ENCODE assay signal across 8 cellular contexts in the genomic region with DNA sequence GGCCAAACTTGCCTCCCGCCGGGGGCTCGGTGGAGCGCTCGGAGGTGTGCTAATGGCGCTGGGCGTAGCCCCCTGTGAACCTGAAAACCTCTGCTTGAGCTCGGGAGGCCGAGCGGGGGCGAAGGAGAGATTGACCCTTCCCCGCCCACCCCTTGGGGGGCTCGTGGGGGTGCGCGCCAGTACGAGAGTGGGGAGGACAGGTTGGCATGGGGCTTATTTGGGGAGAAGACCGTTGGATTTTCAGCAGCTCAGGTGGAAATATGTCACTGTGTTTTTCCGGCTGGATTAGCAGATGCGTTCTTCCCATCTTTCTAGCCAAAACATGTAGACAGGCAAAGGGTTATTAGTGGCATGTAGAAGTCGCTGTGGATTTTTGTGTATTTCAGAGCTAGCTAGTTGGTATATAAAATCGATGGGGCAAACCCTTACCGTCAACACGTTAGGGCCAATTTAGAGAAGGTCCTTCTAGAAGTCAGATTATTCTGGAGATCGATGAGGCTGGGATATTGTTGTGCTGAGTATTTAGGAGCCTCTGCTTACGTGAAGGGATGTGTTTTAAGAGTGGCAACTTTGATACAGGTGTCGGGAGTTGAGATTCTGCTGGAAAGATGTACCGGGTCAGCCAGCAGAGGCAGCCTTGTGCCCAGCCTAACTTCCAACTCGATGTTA. TPM values are rescaled to one million over a fixed set of nuclear protein-coding genes. Genes with fewer than 3 reads are reported as not detected.
A peak's percentile ranks its signal among the peaks of the same experiment; 100 is the strongest.
DNase-seq lines count a peak whose midpoint lies in the region; ATAC-seq and TF ChIP-seq lines count a peak whose summit lies in the region.

No MANE protein-coding gene starts in this region.

- H3K4me3 ChIP-seq in NB4 (ENCODE audit: low read depth, low read length), result peak overlapping the region; percentile 83

- ATAC-seq in HG02642 (IDR thresholded peaks at IDR 0.05; ENCODE audit: poor library complexity, unreplicated experiment), result peak; percentile 31

- TF ChIP-seq CTCF in GM12873 (IDR thresholded peaks at IDR 0.05; ENCODE audit: insufficient read depth, low read depth, low read length, missing control alignments) (peak; percentile 84), NB4 (IDR thresholded peaks at IDR 0.05; ENCODE audit: low read depth, low read length) (peak; percentile 65)

- TF ChIP-seq POLR2A in NB4 (IDR thresholded peaks at IDR 0.05; ENCODE audit: extremely low read depth, insufficient read length), result no peak

- peak; percentile 61 for DNase-seq in A172 (ENCODE audit: low spot score)
- peak; percentile 66 for DNase-seq in NB4 (ENCODE audit: low read depth)
- DNase-seq in T-helper 9 cell, result peak; percentile 21
- DNase-seq in cerebellum (ENCODE audit: low spot score), result peak; percentile 60
- DNase-seq in kidney tubule cell (ENCODE audit: low spot score), result peak; percentile 75
- peak in 2 of 3 experiments; percentile 18 to 26 for DNase-seq in stimulated activated CD4-positive, alpha-beta T cell treated with anti-CD3 and anti-CD28 coated beads, TNF-alpha, amount 100 ng/mL, for 24 hours (ENCODE audit: low read depth in 3 of 3)

RNA-seq across cellular contexts. Expression of a gene that starts 0.5 kb away (rescaled TPM):
- 5.9 and 9.9 TPM in 2 replicates for total RNA-seq in A172 (2014; rRNA removed; shearing (Covaris generic))
- 28.8 TPM for total RNA-seq in cerebellum

RNA-seq across cellular contexts. Expression of a gene that starts 41.9 kb away (rescaled TPM):
- total RNA-seq in A172 (2014; rRNA removed; shearing (Covaris generic)), result not detected in 2 replicates
- 9.5 TPM for total RNA-seq in cerebellum

Comparison
In these comparisons a context has a peak if more than half of its experiments do, and no peak if none do; other contexts are left out.
1. Peak in every context shown above with its lines: DNase-seq, ATAC-seq and H3K4me3 ChIP-seq.
2. DNase-seq: peak in every context shown above with its lines; median percentile 75 in kidney tubule cell; 66 in NB4; 61 in A172; 60 in cerebellum; 22 in stimulated activated CD4-positive, alpha-beta T cell treated with anti-CD3 and anti-CD28 coated beads, TNF-alpha, amount 100 ng/mL, for 24 hours; 21 in T-helper 9 cell.
3. RNA of a gene that starts 41.9 kb away (total RNA-seq): 9.5 TPM in cerebellum (single experiment); not detected in A172; every median in the first group is over 10 times any median in the second.